In genomic region chr19:16943090-16943489, GRCh38 we compare ENCODE assay signal across 2 cellular contexts. TPM values are rescaled to one million over a fixed set of nuclear protein-coding genes. Genes with fewer than 3 reads are reported as not detected.
"Had no signal": no experiment of that assay in that cellular context is flagged by ENCODE, and none has a peak within 500 bp of the region (broad histone marks: within the 10 kb centered on the region; RNA-seq: fewer than 3 reads in every experiment).

No MANE protein-coding gene starts in this region.

RNA-seq across cellular contexts. Expression of gene F2RL3, which starts 54.3 kb away (rescaled TPM):
- total RNA-seq: endodermal cell had no signal
- polyA plus RNA-seq: keratinocyte had no signal
